ENCODE assay signal across 8 cellular contexts in the genomic region with DNA sequence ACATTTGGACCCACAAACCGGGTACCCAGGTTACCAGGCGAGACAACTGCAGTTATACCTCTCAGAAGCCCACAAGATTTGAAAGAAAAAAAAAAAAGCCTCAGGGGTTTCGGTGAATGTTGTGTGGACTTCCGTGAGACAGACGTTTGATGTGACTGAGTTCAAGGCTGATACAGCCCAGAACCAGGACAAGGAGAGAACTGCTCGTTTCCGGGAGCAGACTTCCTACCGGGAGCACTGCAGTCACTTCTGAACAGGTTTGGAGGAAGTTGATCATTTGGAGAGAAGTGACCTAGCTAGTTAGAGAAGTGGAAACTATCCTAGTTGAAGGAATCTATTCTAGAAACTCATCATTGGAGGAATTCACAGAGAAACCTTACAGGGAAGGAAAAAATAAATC. TPM values are rescaled to one million over a fixed set of nuclear protein-coding genes. Genes with fewer than 3 reads are reported as not detected.
DNase-seq lines count a peak whose midpoint lies in the region; ATAC-seq and TF ChIP-seq lines count a peak whose summit lies in the region.

No MANE protein-coding gene starts in this region.

- no peak for ATAC-seq in activated CD8-positive, alpha-beta T cell treated with anti-CD3 and anti-CD28 coated beads, Interleukin-2, amount 10 ng/mL, durations not matched to agents 7 days and 5 days
- ATAC-seq in left colon = peak; percentile 68
- no peak for ATAC-seq in GM21737 (IDR thresholded peaks at IDR 0.05; ENCODE audit: unreplicated experiment)

- DNase-seq in activated CD4-positive, alpha-beta T cell treated with anti-CD3 and anti-CD28 coated beads, Interleukin-2, amount 10 ng/mL, durations not matched to agents 7 days and 5 days = peak; percentile 14
- DNase-seq in activated CD4-positive, alpha-beta T cell treated with anti-CD3 and anti-CD28 coated beads for 48 hours = no peak
- no peak for DNase-seq in activated CD8-positive, alpha-beta T cell treated with anti-CD3 and anti-CD28 coated beads, Interleukin-2, amount 10 ng/mL, durations not matched to agents 7 days and 5 days
- DNase-seq in left colon = peak; percentile 43 to 65
- DNase-seq in tibial artery = no peak
- no peak for DNase-seq in 8988T
- no peak for DNase-seq in NCI-H2081 (lab: John Stamatoyannopoulos, UW)

- peak overlapping the region; percentile 96 for H3K4me3 Mint-ChIP-seq in activated CD4-positive, alpha-beta T cell treated with anti-CD3 and anti-CD28 coated beads, Interleukin-2, amount 10 ng/mL, durations not matched to agents 7 days and 5 days
- H3K4me3 Mint-ChIP-seq in activated CD8-positive, alpha-beta T cell treated with anti-CD3 and anti-CD28 coated beads, Interleukin-2, amount 10 ng/mL, durations not matched to agents 7 days and 5 days = peak overlapping the region; percentile 90

- H3K4me3 ChIP-seq in tibial artery = peak overlapping the region; percentile 60 to 66

- no peaks in the 10 kb centered on the region for H3K9me3 ChIP-seq in tibial artery

- peaks cover 44% of the 10 kb centered on the region for H3K36me3 Mint-ChIP-seq in activated CD4-positive, alpha-beta T cell treated with anti-CD3 and anti-CD28 coated beads, Interleukin-2, amount 10 ng/mL, durations not matched to agents 7 days and 5 days (ENCODE audit: low read depth)
- peaks cover 44% of the 10 kb centered on the region for H3K36me3 Mint-ChIP-seq in activated CD8-positive, alpha-beta T cell treated with anti-CD3 and anti-CD28 coated beads, Interleukin-2, amount 10 ng/mL, durations not matched to agents 7 days and 5 days (ENCODE audit: low read depth)

- H3K9me3 Mint-ChIP-seq in activated CD4-positive, alpha-beta T cell treated with anti-CD3 and anti-CD28 coated beads, Interleukin-2, amount 10 ng/mL, durations not matched to agents 7 days and 5 days = no peaks in the 10 kb centered on the region
- no peaks in the 10 kb centered on the region for H3K9me3 Mint-ChIP-seq in activated CD8-positive, alpha-beta T cell treated with anti-CD3 and anti-CD28 coated beads, Interleukin-2, amount 10 ng/mL, durations not matched to agents 7 days and 5 days (ENCODE audit: insufficient read depth)

- intact Hi-C loops in left colon (cut with DNase I, micrococcal nuclease) (no loop called here), tibial artery (cut with DNase I; ENCODE audit: low total_unique reads) (loop anchor here (5.0 kb wide), 1 partner anchor 76 kb away; no protein-coding TSS in a partner anchor)

- no peaks in the 10 kb centered on the region for H3K27me3 Mint-ChIP-seq in activated CD4-positive, alpha-beta T cell treated with anti-CD3 and anti-CD28 coated beads, Interleukin-2, amount 10 ng/mL, durations not matched to agents 7 days and 5 days
- no peaks in the 10 kb centered on the region for H3K27me3 Mint-ChIP-seq in activated CD8-positive, alpha-beta T cell treated with anti-CD3 and anti-CD28 coated beads, Interleukin-2, amount 10 ng/mL, durations not matched to agents 7 days and 5 days (ENCODE audit: low read depth)

- H3K27me3 ChIP-seq in tibial artery = no peaks in the 10 kb centered on the region

- peak overlapping the region in 1 of 2 donors; percentile 93 for H3K27ac ChIP-seq in tibial artery

- no peak for TF ChIP-seq CTCF in tibial artery (IDR thresholded peaks at IDR 0.05)

- POLR2A ChIA-PET in activated CD4-positive, alpha-beta T cell treated with anti-CD3 and anti-CD28 coated beads, Interleukin-2, amount 10 ng/mL, durations not matched to agents 7 days and 5 days (lab: Charles Lee) = interaction anchor here (0.7 to 1.3 kb wide), 3 partner anchors 9 to 36 kb away, joined by 4 to 5 read pairs (median 4); no protein-coding TSS in a partner anchor
- POLR2A ChIA-PET in activated CD8-positive, alpha-beta T cell treated with anti-CD3 and anti-CD28 coated beads, Interleukin-2, amount 10 ng/mL, durations not matched to agents 7 days and 5 days (lab: Charles Lee) = interaction anchor here (0.6 to 9.3 kb wide), 16 partner anchors 10 to 276 kb away, joined by 3 to 136 read pairs (median 8); a partner anchor contains a TSS

- peaks cover 0 to 63% (median 39%) of the 10 kb centered on the region in 4 donors for H3K4me1 ChIP-seq in tibial artery

- peaks cover 76% of the 10 kb centered on the region for H3K4me1 Mint-ChIP-seq in activated CD4-positive, alpha-beta T cell treated with anti-CD3 and anti-CD28 coated beads, Interleukin-2, amount 10 ng/mL, durations not matched to agents 7 days and 5 days
- peaks cover 75% of the 10 kb centered on the region for H3K4me1 Mint-ChIP-seq in activated CD8-positive, alpha-beta T cell treated with anti-CD3 and anti-CD28 coated beads, Interleukin-2, amount 10 ng/mL, durations not matched to agents 7 days and 5 days (ENCODE audit: low read depth)

- H3K27ac Mint-ChIP-seq in activated CD4-positive, alpha-beta T cell treated with anti-CD3 and anti-CD28 coated beads, Interleukin-2, amount 10 ng/mL, durations not matched to agents 7 days and 5 days = peak overlapping the region; percentile 95
- peak overlapping the region; percentile 92 for H3K27ac Mint-ChIP-seq in activated CD8-positive, alpha-beta T cell treated with anti-CD3 and anti-CD28 coated beads, Interleukin-2, amount 10 ng/mL, durations not matched to agents 7 days and 5 days

- peaks cover 0 to 7% (median 0%) of the 10 kb centered on the region in 3 donors for H3K36me3 ChIP-seq in tibial artery

- CTCF ChIA-PET in activated CD4-positive, alpha-beta T cell treated with anti-CD3 and anti-CD28 coated beads, Interleukin-2, amount 10 ng/mL, durations not matched to agents 7 days and 5 days (lab: Charles Lee) = interaction anchor here (1.0 to 3.9 kb wide), 7 partner anchors 10 to 51 kb away, joined by 3 to 29 read pairs (median 6); a partner anchor contains a TSS
- CTCF ChIA-PET in activated CD8-positive, alpha-beta T cell treated with anti-CD3 and anti-CD28 coated beads, Interleukin-2, amount 10 ng/mL, durations not matched to agents 7 days and 5 days (lab: Charles Lee) = interaction anchor here (0.8 to 5.3 kb wide), 13 partner anchors 10 to 320 kb away, joined by 3 to 63 read pairs (median 11); a partner anchor contains a TSS

RNA-seq across cellular contexts. Expression of a gene that starts 0.8 kb away (rescaled TPM):
- total RNA-seq in activated CD4-positive, alpha-beta T cell treated with anti-CD3 and anti-CD28 coated beads, Interleukin-2, amount 10 ng/mL, durations not matched to agents 7 days and 5 days = 100 to 1,000 TPM; 124 to 132 TPM
- 100 to 1,000 TPM; 137 to 139 TPM for total RNA-seq in activated CD8-positive, alpha-beta T cell treated with anti-CD3 and anti-CD28 coated beads, Interleukin-2, amount 10 ng/mL, durations not matched to agents 7 days and 5 days
- 10 to 100 TPM; 27.5 to 31.8 TPM for total RNA-seq in left colon

RNA-seq across cellular contexts. Expression of a gene that starts 3.3 kb away (rescaled TPM):
- total RNA-seq in activated CD4-positive, alpha-beta T cell treated with anti-CD3 and anti-CD28 coated beads, Interleukin-2, amount 10 ng/mL, durations not matched to agents 7 days and 5 days = 1 to 10 TPM; 7.4 to 9.3 TPM
- total RNA-seq in activated CD8-positive, alpha-beta T cell treated with anti-CD3 and anti-CD28 coated beads, Interleukin-2, amount 10 ng/mL, durations not matched to agents 7 days and 5 days = 1 to 10 TPM; 5.7 to 6.4 TPM
- total RNA-seq in left colon = 10 to 100 TPM; 14.5 to 19.2 TPM

RNA-seq across cellular contexts. Expression of a gene that starts 13.0 kb away (rescaled TPM):
- total RNA-seq in activated CD4-positive, alpha-beta T cell treated with anti-CD3 and anti-CD28 coated beads, Interleukin-2, amount 10 ng/mL, durations not matched to agents 7 days and 5 days = 10 to 100 TPM; 12.3 to 15.3 TPM
- total RNA-seq in activated CD8-positive, alpha-beta T cell treated with anti-CD3 and anti-CD28 coated beads, Interleukin-2, amount 10 ng/mL, durations not matched to agents 7 days and 5 days = 10 to 100 TPM; 13.6 to 15.0 TPM
- 1 to 10 TPM; 3.4 to 4.9 TPM for total RNA-seq in left colon

RNA-seq across cellular contexts. Expression of a gene that starts 26.0 kb away (rescaled TPM):
- total RNA-seq in activated CD4-positive, alpha-beta T cell treated with anti-CD3 and anti-CD28 coated beads, Interleukin-2, amount 10 ng/mL, durations not matched to agents 7 days and 5 days = under 1 TPM; 0.73 to 0.97 TPM
- under 1 TPM; 0.68 to 0.82 TPM for total RNA-seq in activated CD8-positive, alpha-beta T cell treated with anti-CD3 and anti-CD28 coated beads, Interleukin-2, amount 10 ng/mL, durations not matched to agents 7 days and 5 days
- total RNA-seq in left colon = not detected

RNA-seq across cellular contexts. Expression of a gene that starts 51.3 kb away (rescaled TPM):
- total RNA-seq in activated CD4-positive, alpha-beta T cell treated with anti-CD3 and anti-CD28 coated beads, Interleukin-2, amount 10 ng/mL, durations not matched to agents 7 days and 5 days = 100 to 1,000 TPM; 100 to 107 TPM
- 100 to 1,000 TPM; 102 to 104 TPM for total RNA-seq in activated CD8-positive, alpha-beta T cell treated with anti-CD3 and anti-CD28 coated beads, Interleukin-2, amount 10 ng/mL, durations not matched to agents 7 days and 5 days
- total RNA-seq in left colon = 1 to 10 TPM; 3.4 to 6.7 TPM

Comparison
In these comparisons a context has a peak if more than half of its experiments do, and no peak if none do; other contexts are left out.
1. DNase-seq: peak in activated CD4-positive, alpha-beta T cell treated with anti-CD3 and anti-CD28 coated beads, Interleukin-2, amount 10 ng/mL, durations not matched to agents 7 days and 5 days (single experiment) and left colon (2 of 2); none in activated CD4-positive, alpha-beta T cell treated with anti-CD3 and anti-CD28 coated beads for 48 hours (single experiment), activated CD8-positive, alpha-beta T cell treated with anti-CD3 and anti-CD28 coated beads, Interleukin-2, amount 10 ng/mL, durations not matched to agents 7 days and 5 days (single experiment), tibial artery (0 of 2), 8988T (single experiment) and NCI-H2081 (0 of 2).